In genomic region chr9:129720181-129720864, GRCh38 we compare ENCODE assay signal across 15 cellular contexts. TPM values are rescaled to one million over a fixed set of nuclear protein-coding genes. Genes with fewer than 3 reads are reported as not detected.
A peak's percentile ranks its signal among the peaks of the same experiment; 100 is the strongest.
DNase-seq lines count a peak whose midpoint lies in the region; ATAC-seq, FAIRE-seq and TF ChIP-seq lines count a peak whose summit lies in the region.
"Had no signal": no experiment of that assay in that cellular context is flagged by ENCODE, and none has a peak within 500 bp of the region (broad histone marks: within the 10 kb centered on the region; RNA-seq: fewer than 3 reads in every experiment).

No MANE protein-coding gene starts in this region.

- no peaks in the 10 kb centered on the region for H3K36me3 Mint-ChIP-seq in activated CD4-positive, alpha-beta memory T cell treated with anti-CD3 and anti-CD28 coated beads for 36 hours

- H3K36me3 ChIP-seq in HepG2 (replicated peaks in 1 of 2; ENCODE audit: control insufficient read depth in 1 of 2, insufficient read depth in 2 of 2, low read length in 2 of 2) = no peaks in the 10 kb centered on the region
- H3K36me3 ChIP-seq in right lobe of liver = no peaks in the 10 kb centered on the region
- no peaks in the 10 kb centered on the region for H3K36me3 ChIP-seq in Panc1 (ENCODE audit: control insufficient read depth, insufficient read depth, low read length)
- peaks cover 0 to 20% (median 9%) of the 10 kb centered on the region in 3 donors for H3K36me3 ChIP-seq in tibial artery
- H3K36me3 ChIP-seq: BLaER1, Peyer's patch had no signal

- intact Hi-C loops in HepG2 (cut with micrococcal nuclease; ENCODE audit: unreplicated experiment) (no loop called here), right lobe of liver (cut with DNase I) (no loop called here), Panc1 (cut with micrococcal nuclease; ENCODE audit: unreplicated experiment) (no loop called here), tibial artery (cut with DNase I; ENCODE audit: low total_unique reads) (no loop called here)
- intact Hi-C loops in activated CD4-positive, alpha-beta memory T cell treated with anti-CD3 and anti-CD28 coated beads for 36 hours (cut with micrococcal nuclease) = no loop called here

- no peaks in the 10 kb centered on the region for H3K79me2 ChIP-seq in HepG2 (ENCODE audit: insufficient read depth, low read length)

- H3K27ac Mint-ChIP-seq in activated CD4-positive, alpha-beta memory T cell treated with anti-CD3 and anti-CD28 coated beads for 36 hours = no peak overlapping the region

- TF ChIP-seq CTCF in HepG2 (CRISPR knock-in tag; IDR thresholded peaks at IDR 0.05) = peak; percentile 47
- no peak for TF ChIP-seq CTCF in right lobe of liver (IDR thresholded peaks at IDR 0.05)
- TF ChIP-seq CTCF in Panc1 (IDR thresholded peaks at IDR 0.05) = peak; percentile 58; the same call in 1 of the 2 replicates
- TF ChIP-seq CTCF in fibroblast of villous mesenchyme (IDR thresholded peaks at IDR 0.05; ENCODE audit: insufficient read depth, low read depth, low read length) = peak; percentile 16
- no peak for TF ChIP-seq CTCF in tibial artery (IDR thresholded peaks at IDR 0.05)

- peaks cover 10% of the 10 kb centered on the region for H3K27me3 Mint-ChIP-seq in activated CD4-positive, alpha-beta memory T cell treated with anti-CD3 and anti-CD28 coated beads for 36 hours

- in situ Hi-C loops in HepG2 (cut with HindIII; ENCODE audit: extremely low pct_ligation_motif_present, low pct_unique_long_range_greater_than_20kb) (no loop called here), Panc1 (cut with HindIII; ENCODE audit: low pct_unique_long_range_greater_than_20kb, low sequenced_read_pairs) (no loop called here)

- H3K9me3 Mint-ChIP-seq in activated CD4-positive, alpha-beta memory T cell treated with anti-CD3 and anti-CD28 coated beads for 36 hours = no peaks in the 10 kb centered on the region

- H2AFZ ChIP-seq in HepG2 (ENCODE audit: low read length) = no peak overlapping the region

- TF ChIP-seq POLR2A in HepG2 (IDR thresholded peaks at IDR 0.05; ENCODE audit: insufficient read depth in 1 of 2, low read depth in 2 of 2, low read length in 2 of 2) (no peak), right lobe of liver (IDR thresholded peaks at IDR 0.05) (no peak)

- no peak overlapping the region for H3K4me3 Mint-ChIP-seq in activated CD4-positive, alpha-beta memory T cell treated with anti-CD3 and anti-CD28 coated beads for 36 hours

- H3K4me1 ChIP-seq in HepG2 (ENCODE audit: insufficient read depth, low read length) = no peaks in the 10 kb centered on the region
- no peaks in the 10 kb centered on the region for H3K4me1 ChIP-seq in right lobe of liver
- no peaks in the 10 kb centered on the region for H3K4me1 ChIP-seq in Panc1 (ENCODE audit: control insufficient read depth, insufficient read depth, low read length)
- H3K4me1 ChIP-seq in tibial artery = peaks cover 4 to 23% (median 9%) of the 10 kb centered on the region in 4 donors
- H3K4me1 ChIP-seq: Peyer's patch had no signal

- H3K4me2 ChIP-seq in HepG2 (ENCODE audit: low read depth, low read length) = no peak overlapping the region
- H3K4me2 ChIP-seq: BLaER1 had no signal

- H3K4me3 ChIP-seq in HepG2 (replicated peaks in 1 of 3; ENCODE audit: insufficient read depth in 1 of 3, low read depth in 2 of 3, low read length in 3 of 3) (no peak overlapping the region), right lobe of liver (no peak overlapping the region), Panc1 (ENCODE audit: low read depth in 2 of 2, low read length in 2 of 2) (no peak overlapping the region), fibroblast of villous mesenchyme (ENCODE audit: low read depth, low read length) (no peak overlapping the region), tibial artery (no peak overlapping the region)
- H3K4me3 ChIP-seq: BLaER1, Peyer's patch had no signal

- ATAC-seq in HepG2 (peak; percentile 84), right lobe of liver (no peak), Panc1 (no peak), HG02970 (IDR thresholded peaks at IDR 0.05; ENCODE audit: low FRiP score, unreplicated experiment) (no peak)

- no peak overlapping the region for H3K27ac ChIP-seq in HepG2 (ENCODE audit: extremely low read length, insufficient read depth, low read length)
- no peak overlapping the region for H3K27ac ChIP-seq in right lobe of liver
- no peak overlapping the region for H3K27ac ChIP-seq in Panc1 (ENCODE audit: low read length)
- H3K27ac ChIP-seq in tibial artery = no peak overlapping the region
- H3K27ac ChIP-seq: BLaER1, Peyer's patch had no signal

- H3K27me3 ChIP-seq in HepG2 (ENCODE audit: control insufficient read depth in 1 of 2, insufficient read depth in 2 of 2, low read length in 2 of 2) (peaks cover 3 to 26% of the 10 kb centered on the region in 2 experiments; a peak in 3 of 5 replicates), right lobe of liver (no peaks in the 10 kb centered on the region), Panc1 (ENCODE audit: control insufficient read depth, insufficient read depth, low read length) (no peaks in the 10 kb centered on the region), tibial artery (no peaks in the 10 kb centered on the region)
- H3K27me3 ChIP-seq: Peyer's patch had no signal

- no TSS peak for BruUV-seq in HepG2 (replicated peaks; lab: Mats Ljungman, UMichigan)
- no TSS peak for BruUV-seq in Panc1 (replicated peaks; lab: Mats Ljungman, UMichigan)

- DNase-seq in HepG2 (ENCODE audit: low spot score) (peak; percentile 32), right lobe of liver (no peak), Panc1 (ENCODE audit: low read depth, low spot score) (no peak), fibroblast of villous mesenchyme (ENCODE audit: low read depth) (no peak), tibial artery (no peak), glomerular visceral epithelial cell (ENCODE audit: extremely low spot score) (no peak)
- DNase-seq in activated CD4-positive, alpha-beta memory T cell treated with anti-CD3 and anti-CD28 coated beads for 36 hours = no peak
- DNase-seq: activated T-cell treated with anti-CD3 and anti-CD28 coated beads, Interleukin-2, amount 50 U/mL, for 1 hour; kidney; Peyer's patch; stimulated activated CD4-positive, alpha-beta T cell treated with anti-CD3 and anti-CD28 coated beads, Interleukin-1b, Interleukin-23, amount 100 ng/mL, for 48 hours; stimulated activated naive CD4-positive, alpha-beta T cell had no signal

- POLR2A ChIA-PET in HepG2 (lab: Yijun Ruan, JAX) = no interaction called here
- POLR2A ChIA-PET in Panc1 (lab: Charles Lee) = no interaction called here
- POLR2A ChIA-PET in activated CD4-positive, alpha-beta memory T cell treated with anti-CD3 and anti-CD28 coated beads for 36 hours (lab: Charles Lee) = no interaction called here

- H3K9me3 ChIP-seq in HepG2 (ENCODE audit: low read length) (no peaks in the 10 kb centered on the region), right lobe of liver (no peaks in the 10 kb centered on the region), Panc1 (ENCODE audit: control insufficient read depth, insufficient read depth, low read depth, low read length) (no peaks in the 10 kb centered on the region), tibial artery (no peaks in the 10 kb centered on the region)
- H3K9me3 ChIP-seq: BLaER1, Peyer's patch had no signal

- no peaks in the 10 kb centered on the region for H4K20me1 ChIP-seq in HepG2 (ENCODE audit: insufficient read depth, low read length)
- H4K20me1 ChIP-seq: BLaER1 had no signal

- H3K4me1 Mint-ChIP-seq in activated CD4-positive, alpha-beta memory T cell treated with anti-CD3 and anti-CD28 coated beads for 36 hours (ENCODE audit: low read depth) = no peaks in the 10 kb centered on the region

- WGBS in HepG2 (ENCODE audit: low lambda C conversion rate) = 68% methylated on average over 22 of the region's 31 CpGs
- WGBS in right lobe of liver (ENCODE audit: insufficient coverage, low coverage, low lambda C conversion rate, missing lambda C conversion rate) = 68% methylated on average over 18 of the region's 31 CpGs

- CTCF ChIA-PET in HepG2 (lab: Yijun Ruan, JAX; ENCODE audit: low intra/inter-chr PET ratio, low total read pairs) = interaction anchor here (1.7 kb wide), 1 partner anchor 63 kb away, joined by 3 read pairs; no protein-coding TSS in a partner anchor
- CTCF ChIA-PET in Panc1 (lab: Charles Lee) = no interaction called here
- CTCF ChIA-PET in activated CD4-positive, alpha-beta memory T cell treated with anti-CD3 and anti-CD28 coated beads for 36 hours (lab: Charles Lee) = no interaction called here

- FAIRE-seq in HepG2 (lab: Jason Lieb, UNC) = no peak
- FAIRE-seq: astrocyte, kidney had no signal

- H3K9ac ChIP-seq in HepG2 (ENCODE audit: insufficient read depth, low read depth, low read length) = no peak overlapping the region
- H3K9ac ChIP-seq: BLaER1 had no signal

- TF ChIP-seq RAD21 in HepG2 (CRISPR knock-in tag; IDR thresholded peaks at IDR 0.05) = no peak

- TF ChIP-seq EP300 in HepG2 (IDR thresholded peaks at IDR 0.05; ENCODE audit: low read depth in 2 of 2, low read length in 2 of 2) (no peak), HepG2 (CRISPR knock-in tag; IDR thresholded peaks at IDR 0.05; ENCODE audit: borderline replicate concordance) (no peak)

RNA-seq across cellular contexts. Expression of gene PTGES, which starts 32.5 kb away (rescaled TPM):
- total RNA-seq in HepG2 (2016; rRNA removed; fragmentation: Illumina TruSeq; extraction: Trizol) = 0.07 TPM in 1 of 2 replicates, not detected in the other
- not detected in 2 replicates for total RNA-seq in HepG2 (2016; cell fraction: cytosol; rRNA removed; fragmentation: Illumina TruSeq; extraction: Trizol; ENCODE audit: low read depth)
- 0.13 TPM in 1 of 2 replicates, not detected in the other for total RNA-seq in HepG2 (2016; cell fraction: insoluble cytoplasmic fraction; rRNA removed; fragmentation: Illumina TruSeq; extraction: Trizol)
- total RNA-seq in HepG2 (2016; cell fraction: membrane; rRNA removed; fragmentation: Illumina TruSeq; extraction: Trizol) = not detected in 2 replicates
- not detected in 2 replicates for total RNA-seq in HepG2 (2016; cell fraction: nucleus; rRNA removed; fragmentation: Illumina TruSeq; extraction: Trizol)
- not detected in 2 replicates for polyA plus RNA-seq in HepG2 (2011; rRNA removed)
- 0.03 and 0.04 TPM in 2 replicates for polyA plus RNA-seq in HepG2 (2011; cell fraction: cytosol; rRNA removed)
- not detected in 2 replicates for polyA plus RNA-seq in HepG2 (2011; cell fraction: nucleus; rRNA removed)
- 0.07 TPM in 1 of 2 replicates, not detected in the other for polyA plus RNA-seq in HepG2 (2012)
- not detected in 2 replicates for polyA plus RNA-seq in HepG2 (2016; cell fraction: cytosol; fragmentation: Illumina TruSeq; extraction: Trizol; ENCODE audit: low read depth)
- polyA plus RNA-seq in HepG2 (2016; cell fraction: insoluble cytoplasmic fraction; fragmentation: Illumina TruSeq; extraction: Trizol; ENCODE audit: low read depth) = not detected in 2 replicates
- polyA plus RNA-seq in HepG2 (2016; cell fraction: membrane; fragmentation: Illumina TruSeq; extraction: Trizol; ENCODE audit: low read depth) = not detected in 2 replicates
- 0.36 TPM in 1 of 2 replicates, not detected in the other for polyA plus RNA-seq in HepG2 (2016; cell fraction: nucleus; fragmentation: Illumina TruSeq; extraction: Trizol; ENCODE audit: insufficient read depth, low read depth)
- polyA minus RNA-seq in HepG2 (2011; rRNA and poly(A)+ RNA removed; ENCODE audit: low replicate concordance) = 258 TPM in 1 of 2 replicates, not detected in the other
- 0.88 TPM in 1 of 2 replicates, not detected in the other for polyA minus RNA-seq in HepG2 (2011; cell fraction: cytosol; rRNA and poly(A)+ RNA removed)
- 0.64 TPM in 1 of 2 replicates, not detected in the other for polyA minus RNA-seq in HepG2 (2011; cell fraction: nucleus; rRNA and poly(A)+ RNA removed)
- under 1 TPM in 2 of 6 experiments, not detected in 4; 0.15 to 0.24 TPM for total RNA-seq in right lobe of liver
- total RNA-seq in Panc1 (2021; ENCODE audit: unreplicated experiment) = 1.1 TPM
- polyA plus RNA-seq in Panc1 (2012; ENCODE audit: insufficient read length) = 1.3 TPM
- 8.7 and 16.0 TPM in 2 replicates for total RNA-seq in fibroblast of villous mesenchyme
- not detected for total RNA-seq in activated CD4-positive, alpha-beta memory T cell treated with anti-CD3 and anti-CD28 coated beads for 36 hours

RNA-seq across cellular contexts. Expression of gene PRRX2, which starts 54.9 kb away (rescaled TPM):
- total RNA-seq in HepG2 (2016; rRNA removed; fragmentation: Illumina TruSeq; extraction: Trizol) (not detected in 2 replicates), right lobe of liver (not detected), Panc1 (2021; ENCODE audit: unreplicated experiment) (6.3 TPM), fibroblast of villous mesenchyme (under 0.01 and 1.6 TPM in 2 replicates)
- not detected in 2 replicates for total RNA-seq in HepG2 (2016; cell fraction: cytosol; rRNA removed; fragmentation: Illumina TruSeq; extraction: Trizol; ENCODE audit: low read depth)
- not detected in 2 replicates for total RNA-seq in HepG2 (2016; cell fraction: insoluble cytoplasmic fraction; rRNA removed; fragmentation: Illumina TruSeq; extraction: Trizol)
- total RNA-seq in HepG2 (2016; cell fraction: membrane; rRNA removed; fragmentation: Illumina TruSeq; extraction: Trizol) = not detected in 2 replicates
- not detected in 2 replicates for total RNA-seq in HepG2 (2016; cell fraction: nucleus; rRNA removed; fragmentation: Illumina TruSeq; extraction: Trizol)
- 0.05 TPM in 1 of 2 replicates, not detected in the other for polyA plus RNA-seq in HepG2 (2011; rRNA removed)
- polyA plus RNA-seq in HepG2 (2011; cell fraction: cytosol; rRNA removed) = not detected in 2 replicates
- not detected in 2 replicates for polyA plus RNA-seq in HepG2 (2011; cell fraction: nucleus; rRNA removed)
- not detected in 2 replicates for polyA plus RNA-seq in HepG2 (2012)
- polyA plus RNA-seq in HepG2 (2016; cell fraction: cytosol; fragmentation: Illumina TruSeq; extraction: Trizol; ENCODE audit: low read depth) = not detected in 2 replicates
- not detected in 2 replicates for polyA plus RNA-seq in HepG2 (2016; cell fraction: insoluble cytoplasmic fraction; fragmentation: Illumina TruSeq; extraction: Trizol; ENCODE audit: low read depth)
- not detected in 2 replicates for polyA plus RNA-seq in HepG2 (2016; cell fraction: membrane; fragmentation: Illumina TruSeq; extraction: Trizol; ENCODE audit: low read depth)
- polyA plus RNA-seq in HepG2 (2016; cell fraction: nucleus; fragmentation: Illumina TruSeq; extraction: Trizol; ENCODE audit: insufficient read depth, low read depth) = not detected in 2 replicates
- polyA minus RNA-seq in HepG2 (2011; rRNA and poly(A)+ RNA removed; ENCODE audit: low replicate concordance) = not detected in 2 replicates
- not detected in 2 replicates for polyA minus RNA-seq in HepG2 (2011; cell fraction: cytosol; rRNA and poly(A)+ RNA removed)
- not detected in 2 replicates for polyA minus RNA-seq in HepG2 (2011; cell fraction: nucleus; rRNA and poly(A)+ RNA removed)
- 10.7 TPM for polyA plus RNA-seq in Panc1 (2012; ENCODE audit: insufficient read length)
- total RNA-seq in activated CD4-positive, alpha-beta memory T cell treated with anti-CD3 and anti-CD28 coated beads for 36 hours = under 1 TPM; 0.58 to 0.86 TPM
- total RNA-seq: astrocyte had no signal

Comparison
In these comparisons a context has a peak if more than half of its experiments do, and no peak if none do; other contexts are left out.
1. CTCF ChIP-seq: peak in HepG2 (single experiment), Panc1 (single experiment) and fibroblast of villous mesenchyme (single experiment); none in right lobe of liver (0 of 4) and tibial artery (0 of 2).